Comparison of ENCODE assay signal across 23 cellular contexts in the genomic region with DNA sequence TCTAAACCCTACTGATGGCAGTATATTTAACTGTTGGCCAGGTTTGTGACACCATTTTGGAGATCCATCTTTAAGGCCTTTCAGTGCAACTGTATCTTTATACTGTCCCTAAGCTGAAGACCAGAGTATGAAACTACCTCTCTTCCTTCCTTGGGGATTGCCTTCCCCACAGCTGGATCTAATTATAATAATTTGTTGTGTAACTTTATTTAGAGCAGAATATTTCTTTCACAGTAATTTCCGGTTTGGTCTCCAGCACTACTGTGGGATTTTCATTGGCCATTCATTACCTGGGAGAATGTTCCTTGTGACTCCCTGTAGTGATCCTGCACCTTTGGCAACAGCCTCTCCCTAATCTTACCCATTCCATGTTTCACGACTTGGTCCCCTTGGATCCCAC.
A peak's percentile ranks its signal among the peaks of the same experiment; 100 is the strongest.
DNase-seq lines count a peak whose midpoint lies in the region; ATAC-seq and TF ChIP-seq lines count a peak whose summit lies in the region.
"Had no signal": no experiment of that assay in that cellular context is flagged by ENCODE, and none has a peak within 500 bp of the region (broad histone marks: within the 10 kb centered on the region; RNA-seq: fewer than 3 reads in every experiment).

No MANE protein-coding gene starts in this region.

- H3K4me3 Mint-ChIP-seq in activated CD4-positive, alpha-beta T cell treated with anti-CD3 and anti-CD28 coated beads, Interleukin-2, amount 10 ng/mL, durations not matched to agents 7 days and 5 days = no peak overlapping the region

- H3K36me3 Mint-ChIP-seq in activated CD4-positive, alpha-beta T cell treated with anti-CD3 and anti-CD28 coated beads, Interleukin-2, amount 10 ng/mL, durations not matched to agents 7 days and 5 days (ENCODE audit: low read depth) = peaks cover 35% of the 10 kb centered on the region

- no peaks in the 10 kb centered on the region for H3K36me3 ChIP-seq in vagina

- no peaks in the 10 kb centered on the region for H3K4me1 ChIP-seq in vagina

- no peaks in the 10 kb centered on the region for H3K9me3 ChIP-seq in vagina

- POLR2A ChIA-PET in activated CD4-positive, alpha-beta T cell treated with anti-CD3 and anti-CD28 coated beads, Interleukin-2, amount 10 ng/mL, durations not matched to agents 7 days and 5 days (lab: Charles Lee) = no interaction called here

- TF ChIP-seq POLR2A in vagina (IDR thresholded peaks at IDR 0.05) = no peak

- H3K4me3 ChIP-seq in vagina = no peak overlapping the region

- peaks cover 10% of the 10 kb centered on the region for H3K9me3 Mint-ChIP-seq in activated CD4-positive, alpha-beta T cell treated with anti-CD3 and anti-CD28 coated beads, Interleukin-2, amount 10 ng/mL, durations not matched to agents 7 days and 5 days

- peaks cover 47% of the 10 kb centered on the region for H3K4me1 Mint-ChIP-seq in activated CD4-positive, alpha-beta T cell treated with anti-CD3 and anti-CD28 coated beads, Interleukin-2, amount 10 ng/mL, durations not matched to agents 7 days and 5 days

- CTCF ChIA-PET in activated CD4-positive, alpha-beta T cell treated with anti-CD3 and anti-CD28 coated beads, Interleukin-2, amount 10 ng/mL, durations not matched to agents 7 days and 5 days (lab: Charles Lee) = interaction anchor here (1.5 kb wide), 1 partner anchor 11 kb away, joined by 6 read pairs; no protein-coding TSS in a partner anchor

- DNase-seq in activated CD4-positive, alpha-beta T cell treated with anti-CD3 and anti-CD28 coated beads, Interleukin-2, amount 10 ng/mL, durations not matched to agents 7 days and 5 days = no peak
- no peak for DNase-seq in activated CD4-positive, alpha-beta T cell treated with anti-CD3 and anti-CD28 coated beads for 48 hours
- DNase-seq in GM04503 (ENCODE audit: low read depth) (peak; percentile 26), fibroblast of gingiva (ENCODE audit: low read depth) (peak; percentile 56), vagina (ENCODE audit: extremely low spot score in 2 of 2) (no peak), ecto neural progenitor cell (ENCODE audit: low spot score) (no peak)
- DNase-seq in stimulated activated CD4-positive, alpha-beta T cell treated with anti-CD3 and anti-CD28 coated beads, Interleukin-2, amount 100 ng/mL, for 24 hours = no peak
- DNase-seq: 8988T, DND-41, GDM1, GOT3, KBM-7, NCI-H1105 treated with DMSO at 0.1 percent for 48 hours, NCI-H1694, NCI-H2081 treated with DMSO at 0.1 percent for 48 hours, NCI-H510A treated with DMSO at 0.1 percent for 48 hours, NCI-H82, OCI-M1, SIG-M5 had no signal

- no peaks in the 10 kb centered on the region for H3K27me3 ChIP-seq in vagina

- intact Hi-C loops in vagina (cut with DNase I) = no loop called here

- no peaks in the 10 kb centered on the region for H3K27me3 Mint-ChIP-seq in activated CD4-positive, alpha-beta T cell treated with anti-CD3 and anti-CD28 coated beads, Interleukin-2, amount 10 ng/mL, durations not matched to agents 7 days and 5 days

- peak overlapping the region; percentile 39 for H3K27ac Mint-ChIP-seq in activated CD4-positive, alpha-beta T cell treated with anti-CD3 and anti-CD28 coated beads, Interleukin-2, amount 10 ng/mL, durations not matched to agents 7 days and 5 days

- no peak for TF ChIP-seq CTCF in vagina (IDR thresholded peaks at IDR 0.05)

- no peak for ATAC-seq in HG02610 (IDR thresholded peaks at IDR 0.05; ENCODE audit: unreplicated experiment)
- ATAC-seq: HepG2 had no signal

- no peak overlapping the region for H3K27ac ChIP-seq in vagina
- H3K27ac ChIP-seq: C4-2B, RWPE1 had no signal

Comparison
In these comparisons a context has a peak if more than half of its experiments do, and no peak if none do; other contexts are left out.
1. DNase-seq: peak in GM04503 (single experiment) and fibroblast of gingiva (single experiment); none in activated CD4-positive, alpha-beta T cell treated with anti-CD3 and anti-CD28 coated beads, Interleukin-2, amount 10 ng/mL, durations not matched to agents 7 days and 5 days (single experiment), activated CD4-positive, alpha-beta T cell treated with anti-CD3 and anti-CD28 coated beads for 48 hours (single experiment), vagina (0 of 2), ecto neural progenitor cell (single experiment) and stimulated activated CD4-positive, alpha-beta T cell treated with anti-CD3 and anti-CD28 coated beads, Interleukin-2, amount 100 ng/mL, for 24 hours (0 of 2).